Comparison of ENCODE assay signal across 13 cellular contexts in genomic region chr19:48466571-48467325, GRCh38.
DNase-seq lines count a peak whose midpoint lies in the region; ATAC-seq and TF ChIP-seq lines count a peak whose summit lies in the region.
"Had no signal": no experiment of that assay in that cellular context is flagged by ENCODE, and none has a peak within 500 bp of the region (broad histone marks: within the 10 kb centered on the region; RNA-seq: fewer than 3 reads in every experiment).

No MANE protein-coding gene starts in this region.

- no peak overlapping the region for H3K4me3 ChIP-seq in AG09309 (ENCODE audit: control insufficient read depth, low read depth, low read length)

- no peak for ATAC-seq in GM21723 (IDR thresholded peaks at IDR 0.05; ENCODE audit: unreplicated experiment)
- ATAC-seq: activated CD4-positive, CD25-positive, alpha-beta regulatory T cell treated with anti-CD3 and anti-CD28 coated beads, Interleukin-2, amount 50 U/mL, for 24 hours; natural killer cell treated with Interleukin-12 subunit alpha and Interleukin-12 subunit beta and Interleukin-15 and Interleukin-18, amount 100 ng/mL, for 72 hours had no signal

- TF ChIP-seq CTCF in AG09309 (IDR thresholded peaks at IDR 0.05; ENCODE audit: control insufficient read depth, insufficient read depth, low read depth, low read length, missing control alignments): no peak

- DNase-seq in AG09309 (ENCODE audit: low read depth) (peak; percentile 29), HK-2 (ENCODE audit: unreplicated experiment) (peak; percentile 80), amniotic epithelial cell (ENCODE audit: low read depth) (peak; percentile 55), hepatic stellate cell (ENCODE audit: low spot score) (peak; percentile 63), GM19240 (ENCODE audit: insufficient read length, low spot score) (no peak), NCI-H1436 treated with DMSO at 0.1 percent for 48 hours (lab: John Stamatoyannopoulos, UW) (no peak), NCI-H2029 (lab: John Stamatoyannopoulos, UW) (no peak)
- DNase-seq: activated T-cell treated with anti-CD3 and anti-CD28 coated beads, Interleukin-2, amount 50 U/mL, for 48 hours; effector memory CD4-positive, alpha-beta T cell; NCI-H2107 had no signal

Comparison
In these comparisons a context has a peak if more than half of its experiments do, and no peak if none do; other contexts are left out.
1. DNase-seq: peak in AG09309 (single experiment), HK-2 (single experiment), amniotic epithelial cell (single experiment) and hepatic stellate cell (single experiment); none in GM19240 (single experiment), NCI-H1436 treated with DMSO at 0.1 percent for 48 hours (single experiment) and NCI-H2029 (single experiment).